8 cellular contexts compared by ENCODE assay signal in genomic region chr5:131634666-131634995, GRCh38. TPM values are rescaled to one million over a fixed set of nuclear protein-coding genes. Genes with fewer than 3 reads are reported as not detected.
A peak's percentile ranks its signal among the peaks of the same experiment; 100 is the strongest.
DNase-seq lines count a peak whose midpoint lies in the region; ATAC-seq, FAIRE-seq and TF ChIP-seq lines count a peak whose summit lies in the region.

No MANE protein-coding gene starts in this region.

- POLR2A ChIA-PET in H1 (lab: Charles Lee; ENCODE audit: partially characterized antibody): no interaction called here

- 3% methylated on average over 21 of the region's 21 CpGs; no CpG with 5 or more reads in 1 of the 2 experiments for WGBS in H1 (ENCODE audit: extremely low coverage in 1 of 2, insufficient coverage in 1 of 2, insufficient read length in 1 of 2, insufficient replicate concordance in 2 of 2, low coverage in 1 of 2, low lambda C conversion rate in 2 of 2, missing lambda C conversion rate in 1 of 2), 2 experiments

- H3K36me3 ChIP-seq in H1 (ENCODE audit: control insufficient read depth in 2 of 4, insufficient read depth in 4 of 4, low read length in 3 of 4) (no peaks in the 10 kb centered on the region), mucosa of descending colon (ENCODE audit: low read depth) (no peaks in the 10 kb centered on the region)

- peak overlapping the region; percentile 97 for H3K27ac Mint-ChIP-seq in stimulated activated memory B cell treated with anti-CD40 and anti-IgM and Interleukin-4, amounts not matched to agents 10 μg/mL and 1 μg/mL and 100 μg/mL, for 72 hours

- no peaks in the 10 kb centered on the region for H3K9me3 ChIP-seq in H1 (ENCODE audit: insufficient read depth in 2 of 2, low read depth in 1 of 2, low read length in 1 of 2)
- no peaks in the 10 kb centered on the region for H3K9me3 ChIP-seq in mucosa of descending colon

- no peak for FAIRE-seq in H1 (lab: Jason Lieb, UNC)

- CTCF ChIA-PET in H1 (lab: Charles Lee; ENCODE audit: partially characterized antibody): interaction anchor here (3.6 kb wide), 1 partner anchor 46 kb away, joined by 17 read pairs; no protein-coding TSS in a partner anchor

- intact Hi-C loops in mucosa of descending colon (cut with DNase I, micrococcal nuclease): no loop called here

- no peak overlapping the region for H3K14ac ChIP-seq in H1 (ENCODE audit: insufficient read length)

- no peak for TF ChIP-seq EP300 in H1 (IDR thresholded peaks at IDR 0.05; ENCODE audit: borderline replicate concordance in 1 of 2, low read depth in 2 of 2, low read length in 2 of 2)

- H4K8ac ChIP-seq in H1 (ENCODE audit: extremely low read depth, insufficient read depth, low read length): peak overlapping the region; percentile 88; the same call in 1 of the 2 replicates

- H3K27ac ChIP-seq in H1 (ENCODE audit: low read depth, low read length): peak overlapping the region; percentile 93

- peak overlapping the region; percentile 80 to 93 (median 90) for H3K9ac ChIP-seq in H1 (replicated peaks in 1 of 4; ENCODE audit: extremely low read depth in 1 of 4, low read depth in 3 of 4, low read length in 3 of 4)

- DNase-seq in NCI-H2196 (lab: John Stamatoyannopoulos, UW; ENCODE audit: unreplicated experiment) (peak; percentile 28), NCI-H2196 treated with DMSO at 0.1 percent for 48 hours (lab: John Stamatoyannopoulos, UW; ENCODE audit: unreplicated experiment) (no peak), NAMALWA (ENCODE audit: low spot score) (peak; percentile 87), H1 (ENCODE audit: low read depth in 1 of 2, low spot score in 2 of 2) (peak; percentile 46 to 75), mucosa of descending colon (peak in 1 of 3 donors; percentile 84)
- DNase-seq in activated CD4-positive, alpha-beta T cell treated with anti-CD3 and anti-CD28 coated beads for 48 hours: peak; percentile 74

- H3K79me1 ChIP-seq in H1 (ENCODE audit: low read depth, low read length): no peaks in the 10 kb centered on the region; the same call in 1 of the 2 replicates

- peak overlapping the region; percentile 89 for H2BK5ac ChIP-seq in H1 (ENCODE audit: low read depth, low read length)

- no peak overlapping the region for H2BK20ac ChIP-seq in H1 (ENCODE audit: low read length)

- H3K23ac ChIP-seq in H1 (ENCODE audit: insufficient read length): no peak overlapping the region

- peak overlapping the region; percentile 97 for H3K4me3 Mint-ChIP-seq in stimulated activated memory B cell treated with anti-CD40 and anti-IgM and Interleukin-4, amounts not matched to agents 10 μg/mL and 1 μg/mL and 100 μg/mL, for 72 hours

- peak overlapping the region; percentile 89 to 99 (median 96) for H3K4me3 ChIP-seq in H1 (ENCODE audit: extremely low read depth in 1 of 4, insufficient read depth in 2 of 4, low read depth in 3 of 4, low read length in 4 of 4)
- peak overlapping the region; percentile 51 for H3K4me3 ChIP-seq in mucosa of descending colon

- H4K5ac ChIP-seq in H1 (ENCODE audit: insufficient read length, low read depth, low read length): peak overlapping the region; percentile 80

- peak overlapping the region; percentile 91 for H3K18ac ChIP-seq in H1 (ENCODE audit: extremely low read depth, low read length)

- no peak overlapping the region for H3K4ac ChIP-seq in H1 (replicated peaks; ENCODE audit: insufficient read length, low read depth, low read length)

- H3K56ac ChIP-seq in H1 (replicated peaks; ENCODE audit: insufficient read length, low read depth, low read length): no peak overlapping the region

- H4K20me1 ChIP-seq in H1 (replicated peaks in 1 of 2; ENCODE audit: control insufficient read depth in 1 of 2, insufficient read depth in 2 of 2, low read length in 2 of 2): peaks cover 2 to 11% of the 10 kb centered on the region in 2 experiments

- peak overlapping the region; percentile 26 for H4K91ac ChIP-seq in H1 (replicated peaks; ENCODE audit: insufficient read length, low read length)

- H3K27me3 ChIP-seq in H1 (replicated peaks in 1 of 4; ENCODE audit: control insufficient read depth in 3 of 4, extremely low read depth in 1 of 4, insufficient read depth in 3 of 4, low read length in 3 of 4): no peaks in the 10 kb centered on the region

- 0 out of 2 replicates have a peak overlapping the region, but pooled peaks have one; percentile 6 for H2BK12ac ChIP-seq in H1 (ENCODE audit: low read depth, low read length)

- TF ChIP-seq POLR2A in H1 (IDR thresholded peaks at IDR 0.05; ENCODE audit: control extremely low read depth in 1 of 2, low read depth in 2 of 2, low read length in 2 of 2): no peak

- peaks cover 20 to 52% of the 10 kb centered on the region in 2 experiments for H3K79me2 ChIP-seq in H1 (ENCODE audit: control insufficient read depth in 1 of 2, insufficient read depth in 2 of 2, low read length in 2 of 2)

- peaks cover 2% of the 10 kb centered on the region; the same call in 1 of the 2 replicates for H3K23me2 ChIP-seq in H1 (ENCODE audit: low read depth, low read length)

- TF ChIP-seq RAD21 in H1 (IDR thresholded peaks at IDR 0.05 in 1 of 2, conservative IDR thresholded peaks at IDR 0.05 in 1 of 2; ENCODE audit: low read depth in 2 of 2, low read length in 2 of 2): no peak; a peak in 1 of 4 replicates

- no peak overlapping the region for H2AK5ac ChIP-seq in H1 (ENCODE audit: low read depth, low read length)

- H3K4me1 Mint-ChIP-seq in stimulated activated memory B cell treated with anti-CD40 and anti-IgM and Interleukin-4, amounts not matched to agents 10 μg/mL and 1 μg/mL and 100 μg/mL, for 72 hours: peaks cover 22% of the 10 kb centered on the region

- no peaks in the 10 kb centered on the region for H3K27me3 Mint-ChIP-seq in stimulated activated memory B cell treated with anti-CD40 and anti-IgM and Interleukin-4, amounts not matched to agents 10 μg/mL and 1 μg/mL and 100 μg/mL, for 72 hours

- H3K4me2 ChIP-seq in H1 (ENCODE audit: insufficient read depth in 1 of 2, low read depth in 2 of 2, low read length in 2 of 2): peak overlapping the region; percentile 82 to 90

- H2AFZ ChIP-seq in H1 (ENCODE audit: low read length): peak overlapping the region; percentile 82

- peak overlapping the region; percentile 55; the same call in 1 of the 2 replicates for H2BK15ac ChIP-seq in H1 (ENCODE audit: low read length)

- no peaks in the 10 kb centered on the region for H3K9me3 Mint-ChIP-seq in stimulated activated memory B cell treated with anti-CD40 and anti-IgM and Interleukin-4, amounts not matched to agents 10 μg/mL and 1 μg/mL and 100 μg/mL, for 72 hours

- ATAC-seq in HG02571 (IDR thresholded peaks at IDR 0.05; ENCODE audit: unreplicated experiment): peak; percentile 15
- ATAC-seq in mucosa of descending colon: peak; percentile 50
- peak; percentile 60 for ATAC-seq in stimulated activated memory B cell treated with anti-CD40 and anti-IgM and Interleukin-4, amounts not matched to agents 10 μg/mL and 1 μg/mL and 100 μg/mL, for 72 hours

- peaks cover 0 to 2% (median 0%) of the 10 kb centered on the region in 4 experiments; a peak in 1 of 7 replicates for H3K4me1 ChIP-seq in H1 (replicated peaks in 1 of 4; ENCODE audit: control insufficient read depth in 3 of 4, insufficient read depth in 4 of 4, low read length in 3 of 4)
- peaks cover 48% of the 10 kb centered on the region for H3K4me1 ChIP-seq in mucosa of descending colon (ENCODE audit: low read depth)

- no peaks in the 10 kb centered on the region for H3K36me3 Mint-ChIP-seq in stimulated activated memory B cell treated with anti-CD40 and anti-IgM and Interleukin-4, amounts not matched to agents 10 μg/mL and 1 μg/mL and 100 μg/mL, for 72 hours

- no peak overlapping the region for H2BK120ac ChIP-seq in H1 (replicated peaks; ENCODE audit: low read depth, low read length)

- TF ChIP-seq CTCF in H1 (IDR thresholded peaks at IDR 0.05; ENCODE audit: control extremely low read depth in 1 of 3, insufficient read depth in 1 of 3, low read depth in 1 of 3, low read length in 3 of 3): no peak
- TF ChIP-seq CTCF in mucosa of descending colon (IDR thresholded peaks at IDR 0.05): no peak

TF ChIP-seq in H1, 55 proteins besides CTCF, POLR2A, EP300 and RAD21 (continues in another document):
- TF ChIP-seq TBP (IDR thresholded peaks at IDR 0.05; ENCODE audit: low read depth, low read length) (no peak; the same call in 1 of the 2 replicates), POLR2AphosphoS5 (IDR thresholded peaks at IDR 0.05; ENCODE audit: low read depth, low read length) (peak; percentile 53; the same call in 1 of the 2 replicates), TCF12 (IDR thresholded peaks at IDR 0.05; ENCODE audit: low read depth, low read length) (0 out of 2 replicates have a peak, but pooled peaks have one; percentile 45), SIN3A (conservative IDR thresholded peaks at IDR 0.05 in 1 of 2, IDR thresholded peaks at IDR 0.05 in 1 of 2; ENCODE audit: low read depth in 1 of 2, low read length in 2 of 2) (peak in 1 of 2 experiments; percentile 57; a peak in 2 of 4 replicates), EZH2 (IDR thresholded peaks at IDR 0.05; ENCODE audit: low read depth, low read length, severe bottlenecking) (no peak), TAF1 (IDR thresholded peaks at IDR 0.05; ENCODE audit: low read depth, low read length) (peak; percentile 36; the same call in 1 of the 2 replicates)
- TF ChIP-seq, protein P1, sequence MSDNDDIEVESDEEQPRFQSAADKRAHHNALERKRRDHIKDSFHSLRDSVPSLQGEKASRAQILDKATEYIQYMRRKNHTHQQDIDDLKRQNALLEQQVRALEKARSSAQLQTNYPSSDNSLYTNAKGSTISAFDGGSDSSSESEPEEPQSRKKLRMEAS (IDR thresholded peaks at IDR 0.05): no peak
- TF ChIP-seq, protein P2, sequence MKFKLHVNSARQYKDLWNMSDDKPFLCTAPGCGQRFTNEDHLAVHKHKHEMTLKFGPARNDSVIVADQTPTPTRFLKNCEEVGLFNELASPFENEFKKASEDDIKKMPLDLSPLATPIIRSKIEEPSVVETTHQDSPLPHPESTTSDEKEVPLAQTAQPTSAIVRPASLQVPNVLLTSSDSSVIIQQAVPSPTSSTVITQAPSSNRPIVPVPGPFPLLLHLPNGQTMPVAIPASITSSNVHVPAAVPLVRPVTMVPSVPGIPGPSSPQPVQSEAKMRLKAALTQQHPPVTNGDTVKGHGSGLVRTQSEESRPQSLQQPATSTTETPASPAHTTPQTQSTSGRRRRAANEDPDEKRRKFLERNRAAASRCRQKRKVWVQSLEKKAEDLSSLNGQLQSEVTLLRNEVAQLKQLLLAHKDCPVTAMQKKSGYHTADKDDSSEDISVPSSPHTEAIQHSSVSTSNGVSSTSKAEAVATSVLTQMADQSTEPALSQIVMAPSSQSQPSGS (IDR thresholded peaks at IDR 0.05; ENCODE audit: low read length): no peak

RNA-seq across cellular contexts. Expression of gene RAPGEF6, which starts 0.4 kb away (rescaled TPM):
- total RNA-seq in H1 (2021; fragmentation: NEBNext Ultra II Directional; extraction: Animal tissue kit (Norgen Biotek cat#: 25700)): 15.8 and 20.0 TPM in 2 replicates
- polyA plus RNA-seq in H1 (2011; rRNA removed): 2.9 and 4.8 TPM in 2 replicates
- polyA plus RNA-seq in H1 (2011; cell fraction: cytosol; rRNA removed): 6.1 TPM
- 8.9 TPM for polyA plus RNA-seq in H1 (2011; cell fraction: nucleus; rRNA removed)
- polyA plus RNA-seq in H1 (2012, experiment 1 of 2): 5.1 to 8.6 TPM (median 6.4 TPM) in 4 replicates
- 0.50 TPM for polyA plus RNA-seq in H1 (2012, experiment 2 of 2)
- 7.2 TPM for polyA plus RNA-seq in H1 (2013, experiment 1 of 2)
- 24.3 TPM for polyA plus RNA-seq in H1 (2013, experiment 2 of 2)
- polyA minus RNA-seq in H1 (2011; rRNA and poly(A)+ RNA removed): 45.0 and 65.3 TPM in 2 replicates
- 23.0 TPM for polyA minus RNA-seq in H1 (2011; cell fraction: cytosol; rRNA and poly(A)+ RNA removed)
- 74.6 TPM for polyA minus RNA-seq in H1 (2011; cell fraction: nucleus; rRNA and poly(A)+ RNA removed)
- 10 to 100 TPM; 21.4 to 22.1 (median 21.5) TPM for total RNA-seq in mucosa of descending colon
